ENCODE assay signal across 8 cellular contexts in genomic region chr7:37448637-37449331, GRCh38. TPM values are rescaled to one million over a fixed set of nuclear protein-coding genes. Genes with fewer than 3 reads are reported as not detected.
DNase-seq lines count a peak whose midpoint lies in the region; ATAC-seq and TF ChIP-seq lines count a peak whose summit lies in the region.

Gene ELMO1, minus strand, starts transcription at chr7:37448864. Its CDS starts 106,174 bp downstream, at chr7:37342690.

- H3K4me1 ChIP-seq in OCI-LY7 (ENCODE audit: insufficient read depth, low read length, poor library complexity, severe bottlenecking) = peaks cover 19% of the 10 kb centered on the region

- peaks cover 60% of the 10 kb centered on the region for H3K4me1 Mint-ChIP-seq in activated T-cell treated with anti-CD3 and anti-CD28 coated beads, Interleukin-2, amount 50 U/mL, for 72 hours (ENCODE audit: low read depth)
- peaks cover 65 to 70% of the 10 kb centered on the region in 2 donors for H3K4me1 Mint-ChIP-seq in natural killer cell

- TF ChIP-seq CTCF in OCI-LY7 (conservative IDR thresholded peaks at IDR 0.05; ENCODE audit: low read length) (peak; percentile 67), fibroblast of pulmonary artery (IDR thresholded peaks at IDR 0.05; ENCODE audit: low read length, missing control alignments) (peak; percentile 29), natural killer cell (IDR thresholded peaks at IDR 0.05) (peak; percentile 55)

- peak; percentile 89 to 91 for DNase-seq in AML-193 (lab: John Stamatoyannopoulos, UW)
- peak; percentile 89 for DNase-seq in OCI-LY7 (ENCODE audit: low spot score)
- peak; percentile 82 to 87 for DNase-seq in activated T-cell treated with anti-CD3 and anti-CD28 coated beads, Interleukin-2, amount 50 U/mL, for 72 hours
- peak; percentile 44 for DNase-seq in fibroblast of pulmonary artery (ENCODE audit: low read depth)
- peak; percentile 72 for DNase-seq in natural killer cell
- peak; percentile 73 for DNase-seq in stimulated activated naive CD4-positive, alpha-beta T cell treated with Interleukin-2 at 50 U/mL for 16 hours (lab: John Stamatoyannopoulos, UW)

- POLR2A ChIA-PET in OCI-LY7 (lab: Charles Lee) = interaction anchor here (0.5 to 1.3 kb wide), 3 partner anchors 18 to 913 kb away, joined by 3 read pairs; no protein-coding TSS in a partner anchor

- peaks cover 6 to 10% of the 10 kb centered on the region in 2 donors for H3K36me3 Mint-ChIP-seq in activated T-cell treated with anti-CD3 and anti-CD28 coated beads, Interleukin-2, amount 50 U/mL, for 72 hours (ENCODE audit: insufficient read depth in 2 of 2)
- H3K36me3 Mint-ChIP-seq in natural killer cell = peaks cover 5% of the 10 kb centered on the region

- H3K27ac Mint-ChIP-seq in activated T-cell treated with anti-CD3 and anti-CD28 coated beads, Interleukin-2, amount 50 U/mL, for 72 hours = peak within 1 kb of the TSS; percentile 93
- peak within 1 kb of the TSS; percentile 95 to 100 for H3K27ac Mint-ChIP-seq in natural killer cell

- no peaks in the 10 kb centered on the region for H3K9me3 ChIP-seq in OCI-LY7 (ENCODE audit: low read length)

- intact Hi-C loops in OCI-LY7 (cut with micrococcal nuclease; ENCODE audit: unreplicated experiment) = loop anchor here (1.0 to 2.0 kb wide), 2 partner anchors 108 to 164 kb away; no protein-coding TSS in a partner anchor
- intact Hi-C loops in natural killer cell (cut with micrococcal nuclease) = loop anchor here (2.0 to 5.0 kb wide), 3 partner anchors 16 to 96 kb away; no protein-coding TSS in a partner anchor

- peak within 1 kb of the TSS; percentile 87 for H2AFZ ChIP-seq in OCI-LY7 (ENCODE audit: low read length)

- CTCF ChIA-PET in OCI-LY7 (lab: Charles Lee; ENCODE audit: unreplicated experiment) = interaction anchor here (1.2 kb wide), 1 partner anchor 214 kb away, joined by 6 read pairs; no protein-coding TSS in a partner anchor

- no peaks in the 10 kb centered on the region for H3K9me2 ChIP-seq in OCI-LY7 (ENCODE audit: insufficient read depth, low read length)

- peak within 1 kb of the TSS; percentile 85 for H3K4me2 ChIP-seq in OCI-LY7 (ENCODE audit: low read length)

- H3K4me3 ChIP-seq in OCI-LY7 (ENCODE audit: low read depth, low read length, poor library complexity, severe bottlenecking) (peak within 1 kb of the TSS; percentile 67), fibroblast of pulmonary artery (replicated peaks; ENCODE audit: low read depth, low read length) (peak within 1 kb of the TSS; percentile 40)

- H3K79me2 ChIP-seq in OCI-LY7 (ENCODE audit: insufficient read depth, low read depth, low read length) = no peaks in the 10 kb centered on the region

- H3K4me3 Mint-ChIP-seq in activated T-cell treated with anti-CD3 and anti-CD28 coated beads, Interleukin-2, amount 50 U/mL, for 72 hours = peak within 1 kb of the TSS; percentile 94 to 96
- H3K4me3 Mint-ChIP-seq in natural killer cell = peak within 1 kb of the TSS; percentile 100

- no TSS peak for BruUV-seq in OCI-LY7 (replicated peaks; lab: Mats Ljungman, UMichigan)

- peak; percentile 97 for ATAC-seq in GM19035 (IDR thresholded peaks at IDR 0.05; ENCODE audit: unreplicated experiment)
- peak; percentile 96 for ATAC-seq in HG03439 (IDR thresholded peaks at IDR 0.05; ENCODE audit: unreplicated experiment)
- ATAC-seq in activated T-cell treated with anti-CD3 and anti-CD28 coated beads, Interleukin-2, amount 50 U/mL, for 72 hours (replicated peaks in 1 of 2) = peak; percentile 85 to 90
- peak; percentile 73 to 87 (median 82) for ATAC-seq in natural killer cell

- H4K20me1 ChIP-seq in OCI-LY7 (ENCODE audit: insufficient read depth, low read length) = no peaks in the 10 kb centered on the region

- no peaks in the 10 kb centered on the region for H3K36me3 ChIP-seq in OCI-LY7 (ENCODE audit: insufficient read depth, low read length)

- no peaks in the 10 kb centered on the region for H3K27me3 Mint-ChIP-seq in activated T-cell treated with anti-CD3 and anti-CD28 coated beads, Interleukin-2, amount 50 U/mL, for 72 hours (ENCODE audit: low read depth)
- H3K27me3 Mint-ChIP-seq in natural killer cell (ENCODE audit: low read depth in 2 of 2) = peaks cover 7 to 10% of the 10 kb centered on the region in 2 donors

- no peaks in the 10 kb centered on the region for H3K9me3 Mint-ChIP-seq in activated T-cell treated with anti-CD3 and anti-CD28 coated beads, Interleukin-2, amount 50 U/mL, for 72 hours
- peaks cover 0 to 3% of the 10 kb centered on the region in 2 donors for H3K9me3 Mint-ChIP-seq in natural killer cell

- H3K27ac ChIP-seq in OCI-LY7 (ENCODE audit: low read depth, low read length, poor library complexity, severe bottlenecking) = peak within 1 kb of the TSS; percentile 22

RNA-seq across cellular contexts. Expression of gene ELMO1, which starts in this region (rescaled TPM):
- 102 and 103 TPM in 2 replicates for total RNA-seq in OCI-LY7 (2014; rRNA removed; shearing (Covaris generic))
- total RNA-seq in OCI-LY7 (2022) (101 and 110 TPM in 2 replicates), natural killer cell (100 to 1,000 TPM; 127 to 147 (median 130) TPM)
- 100 to 1,000 TPM in 1 of 2 donors, 10 to 100 TPM in 1; 97.2 to 113 TPM for total RNA-seq in activated T-cell treated with anti-CD3 and anti-CD28 coated beads, Interleukin-2, amount 50 U/mL, for 72 hours

Comparison
In these comparisons a context has a peak if more than half of its experiments do, and no peak if none do; other contexts are left out.
1. Peak in every context shown above with its lines: DNase-seq, ATAC-seq, H3K4me3 ChIP-seq and H3K27ac ChIP-seq.